ENCODE assay signal across 29 cellular contexts in the genomic region with DNA sequence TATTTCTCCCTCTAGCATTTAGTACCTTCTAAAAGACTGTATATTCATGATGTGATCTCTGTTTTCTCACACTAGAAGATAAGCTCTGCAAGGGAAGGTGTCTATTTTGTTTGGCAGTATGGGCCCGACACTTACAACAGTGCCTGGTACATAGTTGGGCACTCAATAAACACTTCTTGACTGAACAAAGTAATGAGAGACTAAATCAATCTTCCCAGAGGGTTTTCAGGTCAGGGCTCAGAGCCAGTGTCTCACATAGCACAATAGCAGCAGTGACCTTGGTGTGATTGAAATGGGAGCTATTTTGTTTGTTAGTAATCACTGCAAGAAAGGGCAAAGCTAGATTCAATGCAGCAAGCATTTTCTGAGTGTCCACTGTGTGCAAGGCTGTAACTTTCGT. TPM values are rescaled to one million over a fixed set of nuclear protein-coding genes. Genes with fewer than 3 reads are reported as not detected.
"Had no signal": no experiment of that assay in that cellular context is flagged by ENCODE, and none has a peak within 500 bp of the region (broad histone marks: within the 10 kb centered on the region; RNA-seq: fewer than 3 reads in every experiment).

No MANE protein-coding gene starts in this region.

- H3K4me1 Mint-ChIP-seq: nephron had no signal

- H3K27ac Mint-ChIP-seq: activated CD4-positive, alpha-beta memory T cell treated with anti-CD3 and anti-CD28 coated beads, Interleukin-2, amount 10 ng/mL, durations not matched to agents 7 days and 5 days; activated CD4-positive, alpha-beta T cell treated with anti-CD3 and anti-CD28 coated beads, Interleukin-2, amount 10 ng/mL, durations not matched to agents 24 days and 14 days; activated CD8-positive, alpha-beta memory T cell treated with anti-CD3 and anti-CD28 coated beads, Interleukin-2, amount 10 ng/mL, durations not matched to agents 7 days and 5 days; activated naive CD8-positive, alpha-beta T cell treated with anti-CD3 and anti-CD28 coated beads, Interleukin-2, amount 50 U/mL, for 24 hours; effector memory CD8-positive, alpha-beta T cell; mesothelial cell of epicardium; nephron; stimulated activated memory B cell treated with anti-CD40 and anti-IgM and Interleukin-4, amounts not matched to agents 10 μg/mL and 1 μg/mL and 100 μg/mL, for 72 hours had no signal

- H3K9me3 Mint-ChIP-seq: activated CD4-positive, alpha-beta memory T cell treated with anti-CD3 and anti-CD28 coated beads, Interleukin-2, amount 10 ng/mL, durations not matched to agents 7 days and 5 days; activated CD4-positive, alpha-beta T cell treated with anti-CD3 and anti-CD28 coated beads, Interleukin-2, amount 10 ng/mL, durations not matched to agents 24 days and 14 days; activated naive CD8-positive, alpha-beta T cell treated with anti-CD3 and anti-CD28 coated beads, Interleukin-2, amount 50 U/mL, for 24 hours; effector memory CD8-positive, alpha-beta T cell; mesothelial cell of epicardium; nephron; stimulated activated memory B cell treated with anti-CD40 and anti-IgM and Interleukin-4, amounts not matched to agents 10 μg/mL and 1 μg/mL and 100 μg/mL, for 72 hours had no signal

- DNase-seq: activated CD4-positive, alpha-beta memory T cell treated with anti-CD3 and anti-CD28 coated beads, Interleukin-2, amount 10 ng/mL, durations not matched to agents 7 days and 5 days; activated CD4-positive, alpha-beta T cell treated with anti-CD3 and anti-CD28 coated beads, Interleukin-2, amount 10 ng/mL, durations not matched to agents 24 days and 14 days; activated CD8-positive, alpha-beta memory T cell treated with anti-CD3 and anti-CD28 coated beads, Interleukin-2, amount 10 ng/mL, durations not matched to agents 7 days and 5 days; activated gamma-delta T cell; activated naive CD4-positive, alpha-beta T cell treated with anti-CD3 and anti-CD28 coated beads, Interleukin-2, amount 50 U/mL, for 16 hours; activated naive CD8-positive, alpha-beta T cell treated with anti-CD3 and anti-CD28 coated beads, Interleukin-2, amount 50 U/mL, for 24 hours; activated T-cell treated with anti-CD3 and anti-CD28 coated beads for 4 hours; aorta; central memory CD4-positive, alpha-beta T cell; effector memory CD8-positive, alpha-beta T cell; foreskin melanocyte; kidney; left lung; posterior cingulate gyrus; small intestine; stomach; T-helper 2 cell; trophoblast cell had no signal

- H3K27me3 ChIP-seq: left lung, neutrophil, stomach, vagina had no signal

- H3K9me3 ChIP-seq: left lung, neutrophil, stomach, vagina had no signal

- H3K27me3 Mint-ChIP-seq: activated CD4-positive, alpha-beta memory T cell treated with anti-CD3 and anti-CD28 coated beads, Interleukin-2, amount 10 ng/mL, durations not matched to agents 7 days and 5 days; activated CD4-positive, alpha-beta T cell treated with anti-CD3 and anti-CD28 coated beads, Interleukin-2, amount 10 ng/mL, durations not matched to agents 24 days and 14 days; activated CD8-positive, alpha-beta memory T cell treated with anti-CD3 and anti-CD28 coated beads, Interleukin-2, amount 10 ng/mL, durations not matched to agents 7 days and 5 days; activated naive CD8-positive, alpha-beta T cell treated with anti-CD3 and anti-CD28 coated beads, Interleukin-2, amount 50 U/mL, for 24 hours; effector memory CD8-positive, alpha-beta T cell; stimulated activated memory B cell treated with anti-CD40 and anti-IgM and Interleukin-4, amounts not matched to agents 10 μg/mL and 1 μg/mL and 100 μg/mL, for 72 hours had no signal

- H3K4me3 Mint-ChIP-seq: activated CD4-positive, alpha-beta memory T cell treated with anti-CD3 and anti-CD28 coated beads, Interleukin-2, amount 10 ng/mL, durations not matched to agents 7 days and 5 days; activated CD4-positive, alpha-beta T cell treated with anti-CD3 and anti-CD28 coated beads, Interleukin-2, amount 10 ng/mL, durations not matched to agents 24 days and 14 days; activated CD8-positive, alpha-beta memory T cell treated with anti-CD3 and anti-CD28 coated beads, Interleukin-2, amount 10 ng/mL, durations not matched to agents 7 days and 5 days; activated naive CD8-positive, alpha-beta T cell treated with anti-CD3 and anti-CD28 coated beads, Interleukin-2, amount 50 U/mL, for 24 hours; effector memory CD8-positive, alpha-beta T cell; mesothelial cell of epicardium; nephron; stimulated activated memory B cell treated with anti-CD40 and anti-IgM and Interleukin-4, amounts not matched to agents 10 μg/mL and 1 μg/mL and 100 μg/mL, for 72 hours had no signal

- H3K27ac ChIP-seq: left lung, neutrophil, stomach, vagina had no signal

- H3K36me3 Mint-ChIP-seq: activated CD8-positive, alpha-beta memory T cell treated with anti-CD3 and anti-CD28 coated beads, Interleukin-2, amount 10 ng/mL, durations not matched to agents 7 days and 5 days; mesothelial cell of epicardium; stimulated activated memory B cell treated with anti-CD40 and anti-IgM and Interleukin-4, amounts not matched to agents 10 μg/mL and 1 μg/mL and 100 μg/mL, for 72 hours had no signal

- ATAC-seq: activated CD4-positive, CD25-positive, alpha-beta regulatory T cell treated with anti-CD3 and anti-CD28 coated beads, Interleukin-2, amount 50 U/mL, for 24 hours; activated CD8-positive, alpha-beta memory T cell treated with anti-CD3 and anti-CD28 coated beads, Interleukin-2, amount 10 ng/mL, durations not matched to agents 7 days and 5 days; activated naive CD8-positive, alpha-beta T cell treated with anti-CD3 and anti-CD28 coated beads, Interleukin-2, amount 50 U/mL, for 24 hours; effector memory CD8-positive, alpha-beta T cell; esophagus mucosa; left lung; sciatic nerve; stimulated activated memory B cell treated with anti-CD40 and anti-IgM and Interleukin-4, amounts not matched to agents 10 μg/mL and 1 μg/mL and 100 μg/mL, for 72 hours had no signal

- H3K4me1 ChIP-seq: vagina had no signal

- FAIRE-seq: endothelial cell of umbilical vein, kidney, small intestine had no signal

- H3K36me3 ChIP-seq: left lung, neutrophil, stomach, vagina had no signal

- H3K4me3 ChIP-seq: left lung, lung, stomach, vagina had no signal

RNA-seq across cellular contexts. Expression of a gene that starts 26.4 kb away (rescaled TPM):
- total RNA-seq: activated CD4-positive, alpha-beta T cell treated with anti-CD3 and anti-CD28 coated beads, Interleukin-2, amount 10 ng/mL, durations not matched to agents 24 days and 14 days; endothelial cell of umbilical vein; esophagus mucosa; mesothelial cell of epicardium; sciatic nerve; stomach; temporal lobe; vagina had no signal
- polyA plus RNA-seq: aorta, endothelial cell of umbilical vein, small intestine had no signal
